Comparison of ENCODE assay signal across 12 cellular contexts in genomic region chr1:215637041-215637573, GRCh38.
DNase-seq lines count a peak whose midpoint lies in the region; ATAC-seq and TF ChIP-seq lines count a peak whose summit lies in the region.
"Had no signal": no experiment of that assay in that cellular context is flagged by ENCODE, and none has a peak within 500 bp of the region (broad histone marks: within the 10 kb centered on the region; RNA-seq: fewer than 3 reads in every experiment).

No MANE protein-coding gene starts in this region.

- no peaks in the 10 kb centered on the region for H3K27me3 ChIP-seq in neuronal stem cell (ENCODE audit: control insufficient read depth in 3 of 3, insufficient read depth in 3 of 3, low read depth in 1 of 3, low read length in 3 of 3)

- no peaks in the 10 kb centered on the region for H3K36me3 ChIP-seq in neuronal stem cell (replicated peaks in 1 of 2; ENCODE audit: control insufficient read depth in 2 of 2, insufficient read depth in 2 of 2, low read length in 2 of 2)

- peak overlapping the region; percentile 77 for H2AFZ ChIP-seq in neuronal stem cell (ENCODE audit: low read length)
- H2AFZ ChIP-seq: parathyroid adenoma had no signal

- ATAC-seq in HG02588 (IDR thresholded peaks at IDR 0.05; ENCODE audit: unreplicated experiment) (no peak), HG03108 (IDR thresholded peaks at IDR 0.05; ENCODE audit: unreplicated experiment) (no peak), HG03460 (IDR thresholded peaks at IDR 0.05; ENCODE audit: unreplicated experiment) (no peak)

- H3K27ac Mint-ChIP-seq in activated T-helper 1 cell treated with anti-CD3 and anti-CD28 coated beads, Interleukin-12 subunit alpha, Interleukin-12 subunit beta, Interleukin-2, Interleukin-4 antibody, amounts not matched to agents 30 ng/mL and 10 ng/mL and 1 ng/mL, durations not matched to agents 14 hours and 24 hours and 36 hours, result no peak overlapping the region
- H3K27ac Mint-ChIP-seq: B cell had no signal

- H2AK5ac ChIP-seq in neuronal stem cell (ENCODE audit: low read depth, low read length), result no peak overlapping the region

- no peak overlapping the region for H3K4me3 Mint-ChIP-seq in activated T-helper 1 cell treated with anti-CD3 and anti-CD28 coated beads, Interleukin-12 subunit alpha, Interleukin-12 subunit beta, Interleukin-2, Interleukin-4 antibody, amounts not matched to agents 30 ng/mL and 10 ng/mL and 1 ng/mL, durations not matched to agents 14 hours and 24 hours and 36 hours
- H3K4me3 Mint-ChIP-seq: B cell had no signal

- no peak overlapping the region for H2BK5ac ChIP-seq in neuronal stem cell (ENCODE audit: low read length)

- peak overlapping the region; percentile 15 for H3K4me3 ChIP-seq in fibroblast of mammary gland (ENCODE audit: control insufficient read depth, low read depth, low read length)
- no peak overlapping the region for H3K4me3 ChIP-seq in neuronal stem cell (ENCODE audit: low read length in 2 of 2)

- H3K4me2 ChIP-seq in neuronal stem cell (ENCODE audit: insufficient read depth, low read length, poor library complexity, severe bottlenecking), result no peak overlapping the region

- no peak overlapping the region for H4K8ac ChIP-seq in neuronal stem cell (ENCODE audit: low read depth, low read length)

- H3K9me3 Mint-ChIP-seq in activated T-helper 1 cell treated with anti-CD3 and anti-CD28 coated beads, Interleukin-12 subunit alpha, Interleukin-12 subunit beta, Interleukin-2, Interleukin-4 antibody, amounts not matched to agents 30 ng/mL and 10 ng/mL and 1 ng/mL, durations not matched to agents 14 hours and 24 hours and 36 hours, result no peaks in the 10 kb centered on the region

- H3K9me3 ChIP-seq in neuronal stem cell (replicated peaks in 1 of 2; ENCODE audit: control insufficient read depth in 2 of 2, insufficient read depth in 1 of 2, low read depth in 1 of 2, low read length in 2 of 2), result no peaks in the 10 kb centered on the region

- peaks cover 0 to 3% of the 10 kb centered on the region in 2 donors for H3K4me1 ChIP-seq in neuronal stem cell (ENCODE audit: control insufficient read depth in 2 of 2, insufficient read depth in 1 of 2, low read depth in 1 of 2, low read length in 2 of 2)
- H3K4me1 ChIP-seq: parathyroid adenoma had no signal

- no CpG with 5 or more reads among the region's 7 CpGs for WGBS in neuronal stem cell (ENCODE audit: extremely low coverage in 2 of 2, insufficient read length in 2 of 2, insufficient replicate concordance in 1 of 2), 2 donors

- TF ChIP-seq CTCF in fibroblast of mammary gland (conservative IDR thresholded peaks at IDR 0.05; ENCODE audit: control insufficient read depth, insufficient read depth, low read depth, low read length), result no peak

- no peak overlapping the region for H2BK15ac ChIP-seq in neuronal stem cell (ENCODE audit: low read length)

- no peaks in the 10 kb centered on the region for H3K36me3 Mint-ChIP-seq in activated T-helper 1 cell treated with anti-CD3 and anti-CD28 coated beads, Interleukin-12 subunit alpha, Interleukin-12 subunit beta, Interleukin-2, Interleukin-4 antibody, amounts not matched to agents 30 ng/mL and 10 ng/mL and 1 ng/mL, durations not matched to agents 14 hours and 24 hours and 36 hours (ENCODE audit: low read depth)

- H3K18ac ChIP-seq in neuronal stem cell (ENCODE audit: low read length), result no peak overlapping the region

- DNase-seq in A172 (ENCODE audit: low spot score) (peak; percentile 35), RPMI7951 (ENCODE audit: low read depth) (peak; percentile 31), fibroblast of mammary gland (ENCODE audit: low read depth) (peak; percentile 85), neuronal stem cell (ENCODE audit: low spot score) (no peak)
- no peak for DNase-seq in activated T-helper 1 cell treated with anti-CD3 and anti-CD28 coated beads, Interleukin-12 subunit alpha, Interleukin-12 subunit beta, Interleukin-2, Interleukin-4 antibody, amounts not matched to agents 30 ng/mL and 10 ng/mL and 1 ng/mL, durations not matched to agents 14 hours and 24 hours and 36 hours (ENCODE audit: low spot score)
- DNase-seq: activated CD4-positive, alpha-beta T cell treated with anti-CD3 and anti-CD28 coated beads for 1 hour; effector memory CD4-positive, alpha-beta T cell had no signal

- H2BK12ac ChIP-seq in neuronal stem cell (ENCODE audit: low read length), result no peak overlapping the region

- H4K91ac ChIP-seq in neuronal stem cell (ENCODE audit: low read depth, low read length, poor library complexity), result no peak overlapping the region

- H3K9ac ChIP-seq in neuronal stem cell (ENCODE audit: low read depth, low read length, poor library complexity), result no peak overlapping the region
- H3K9ac ChIP-seq: parathyroid adenoma had no signal

- H3K4me1 Mint-ChIP-seq in activated T-helper 1 cell treated with anti-CD3 and anti-CD28 coated beads, Interleukin-12 subunit alpha, Interleukin-12 subunit beta, Interleukin-2, Interleukin-4 antibody, amounts not matched to agents 30 ng/mL and 10 ng/mL and 1 ng/mL, durations not matched to agents 14 hours and 24 hours and 36 hours (ENCODE audit: low read depth), result no peaks in the 10 kb centered on the region
- H3K4me1 Mint-ChIP-seq: B cell had no signal

- no peak overlapping the region for H3K4ac ChIP-seq in neuronal stem cell (ENCODE audit: low read length)

- no peak overlapping the region for H3K27ac ChIP-seq in neuronal stem cell (replicated peaks; ENCODE audit: low read length)
- H3K27ac ChIP-seq: parathyroid adenoma had no signal

- H3K23ac ChIP-seq in neuronal stem cell (ENCODE audit: low read depth, low read length, poor library complexity), result no peak overlapping the region

- no peaks in the 10 kb centered on the region for H3K27me3 Mint-ChIP-seq in activated T-helper 1 cell treated with anti-CD3 and anti-CD28 coated beads, Interleukin-12 subunit alpha, Interleukin-12 subunit beta, Interleukin-2, Interleukin-4 antibody, amounts not matched to agents 30 ng/mL and 10 ng/mL and 1 ng/mL, durations not matched to agents 14 hours and 24 hours and 36 hours (ENCODE audit: insufficient read depth)
- H3K27me3 Mint-ChIP-seq: B cell had no signal

- H3K79me1 ChIP-seq in neuronal stem cell (ENCODE audit: low read depth, low read length), result no peaks in the 10 kb centered on the region

- H3K14ac ChIP-seq in neuronal stem cell (ENCODE audit: low read length), result no peak overlapping the region

- intact Hi-C loops in activated T-helper 1 cell treated with anti-CD3 and anti-CD28 coated beads, Interleukin-12 subunit alpha, Interleukin-12 subunit beta, Interleukin-2, Interleukin-4 antibody, amounts not matched to agents 30 ng/mL and 10 ng/mL and 1 ng/mL, durations not matched to agents 14 hours and 24 hours and 36 hours (cut with micrococcal nuclease), result no loop called here

- H2BK120ac ChIP-seq in neuronal stem cell (ENCODE audit: low read depth, low read length), result no peak overlapping the region

Comparison
In these comparisons a context has a peak if more than half of its experiments do, and no peak if none do; other contexts are left out.
1. DNase-seq: peak in A172 (single experiment), RPMI7951 (single experiment) and fibroblast of mammary gland (single experiment); none in neuronal stem cell (single experiment) and activated T-helper 1 cell treated with anti-CD3 and anti-CD28 coated beads, Interleukin-12 subunit alpha, Interleukin-12 subunit beta, Interleukin-2, Interleukin-4 antibody, amounts not matched to agents 30 ng/mL and 10 ng/mL and 1 ng/mL, durations not matched to agents 14 hours and 24 hours and 36 hours (single experiment).